ENCODE assay signal across 26 cellular contexts in the genomic region with DNA sequence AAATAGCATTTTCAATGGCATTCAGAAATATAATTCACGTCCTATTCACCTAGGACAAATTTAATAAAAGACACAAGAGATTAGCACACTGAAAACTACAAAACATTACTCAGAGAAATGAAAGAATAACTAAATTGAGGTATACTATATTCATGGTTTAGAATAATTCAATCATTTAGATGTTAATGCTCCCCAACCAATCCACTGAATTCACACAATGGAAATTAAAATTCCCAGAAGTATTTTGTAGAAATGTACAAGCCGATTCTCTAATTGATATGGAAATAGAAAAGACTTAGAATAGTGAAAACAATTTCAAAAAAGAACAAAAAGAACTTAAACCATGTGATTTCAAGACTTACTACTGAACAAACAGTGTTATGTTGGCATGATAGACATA.
DNase-seq lines count a peak whose midpoint lies in the region; ATAC-seq and TF ChIP-seq lines count a peak whose summit lies in the region.
"Had no signal": no experiment of that assay in that cellular context is flagged by ENCODE, and none has a peak within 500 bp of the region (broad histone marks: within the 10 kb centered on the region; RNA-seq: fewer than 3 reads in every experiment).

No MANE protein-coding gene starts in this region.

- POLR2A ChIA-PET in WTC11 (lab: Charles Lee): interaction anchor here (0.7 kb wide), 1 partner anchor 903 kb away, joined by 7 read pairs; no protein-coding TSS in a partner anchor

- ATAC-seq in activated naive CD8-positive, alpha-beta T cell treated with anti-CD3 and anti-CD28 coated beads, Interleukin-2, amount 50 U/mL, for 24 hours: no peak
- no peak for ATAC-seq in WTC11
- no peak for ATAC-seq in activated naive CD4-positive, alpha-beta T cell treated with anti-CD3 and anti-CD28 coated beads, Interleukin-2, amount 50 U/mL, for 72 hours
- ATAC-seq: A549; CD8-positive, alpha-beta T cell had no signal

- H3K36me3 Mint-ChIP-seq in activated naive CD8-positive, alpha-beta T cell: peaks cover 20% of the 10 kb centered on the region
- H3K36me3 Mint-ChIP-seq in activated naive CD8-positive, alpha-beta T cell treated with anti-CD3 and anti-CD28 coated beads, Interleukin-2, amount 50 U/mL, for 24 hours (ENCODE audit: low read depth): peaks cover 51% of the 10 kb centered on the region
- peaks cover 12% of the 10 kb centered on the region for H3K36me3 Mint-ChIP-seq in WTC11
- H3K36me3 Mint-ChIP-seq in activated naive CD4-positive, alpha-beta T cell treated with anti-CD3 and anti-CD28 coated beads, Interleukin-2, amount 50 U/mL, for 72 hours: peaks cover 4 to 26% of the 10 kb centered on the region in 2 donors

- H3K9me3 Mint-ChIP-seq in activated naive CD8-positive, alpha-beta T cell (ENCODE audit: low read depth): peaks cover 16% of the 10 kb centered on the region
- H3K9me3 Mint-ChIP-seq in activated naive CD8-positive, alpha-beta T cell treated with anti-CD3 and anti-CD28 coated beads, Interleukin-2, amount 50 U/mL, for 24 hours: peaks cover 25% of the 10 kb centered on the region
- peaks cover 17% of the 10 kb centered on the region for H3K9me3 Mint-ChIP-seq in WTC11
- peaks cover 9 to 23% of the 10 kb centered on the region in 2 donors for H3K9me3 Mint-ChIP-seq in activated naive CD4-positive, alpha-beta T cell treated with anti-CD3 and anti-CD28 coated beads, Interleukin-2, amount 50 U/mL, for 72 hours

- CTCF ChIA-PET in WTC11 (lab: Charles Lee): no interaction called here

- DNase-seq in activated naive CD8-positive, alpha-beta T cell treated with anti-CD3 and anti-CD28 coated beads, Interleukin-2, amount 50 U/mL, for 24 hours: no peak
- DNase-seq in WTC11 (ENCODE audit: low spot score): no peak
- DNase-seq in activated naive CD4-positive, alpha-beta T cell treated with anti-CD3 and anti-CD28 coated beads, Interleukin-2, amount 50 U/mL, for 72 hours (ENCODE audit: low spot score in 2 of 2): no peak
- DNase-seq: 8988T; ACHN; BE2C; C1 segment of cervical spinal cord; Caco-2; Calu3; CD4-positive, alpha-beta memory T cell; CD4-positive, alpha-beta T cell; CD4-positive, CD25-positive, alpha-beta regulatory T cell; CD8-positive, alpha-beta memory T cell; CD8-positive, alpha-beta T cell; COR-L47; DMS 273 treated with DMSO at 0.1 percent for 48 hours; DMS153; DMS53; DMS79; DMS79 treated with DMSO at 0.1 percent for 48 hours; DND-41; EL had no signal

- peak overlapping the region; percentile 19 for H3K27ac Mint-ChIP-seq in activated naive CD8-positive, alpha-beta T cell
- H3K27ac Mint-ChIP-seq in activated naive CD8-positive, alpha-beta T cell treated with anti-CD3 and anti-CD28 coated beads, Interleukin-2, amount 50 U/mL, for 24 hours: no peak overlapping the region
- 0 out of 2 replicates have a peak overlapping the region, but pooled peaks have one; percentile 43 for H3K27ac Mint-ChIP-seq in WTC11
- no peak overlapping the region for H3K27ac Mint-ChIP-seq in activated naive CD4-positive, alpha-beta T cell treated with anti-CD3 and anti-CD28 coated beads, Interleukin-2, amount 50 U/mL, for 72 hours
- H3K27ac Mint-ChIP-seq: B cell; CD14-positive monocyte; CD4-positive, alpha-beta memory T cell; CD4-positive, alpha-beta T cell; CD4-positive, CD25-positive, alpha-beta regulatory T cell; CD8-positive, alpha-beta T cell had no signal

- no peak for TF ChIP-seq CTCF in WTC11 (IDR thresholded peaks at IDR 0.05)

- no peak overlapping the region for H3K4me3 Mint-ChIP-seq in activated naive CD8-positive, alpha-beta T cell
- no peak overlapping the region for H3K4me3 Mint-ChIP-seq in activated naive CD8-positive, alpha-beta T cell treated with anti-CD3 and anti-CD28 coated beads, Interleukin-2, amount 50 U/mL, for 24 hours
- H3K4me3 Mint-ChIP-seq in WTC11: no peak overlapping the region
- H3K4me3 Mint-ChIP-seq: B cell; CD14-positive monocyte; CD4-positive, alpha-beta memory T cell; CD4-positive, alpha-beta T cell; CD8-positive, alpha-beta memory T cell; CD8-positive, alpha-beta T cell had no signal

- peaks cover 18% of the 10 kb centered on the region for H3K4me1 Mint-ChIP-seq in activated naive CD8-positive, alpha-beta T cell (ENCODE audit: low read depth)
- H3K4me1 Mint-ChIP-seq in activated naive CD8-positive, alpha-beta T cell treated with anti-CD3 and anti-CD28 coated beads, Interleukin-2, amount 50 U/mL, for 24 hours: peaks cover 43% of the 10 kb centered on the region
- H3K4me1 Mint-ChIP-seq in WTC11: peaks cover 24% of the 10 kb centered on the region

- no peaks in the 10 kb centered on the region for H3K27me3 Mint-ChIP-seq in activated naive CD8-positive, alpha-beta T cell
- H3K27me3 Mint-ChIP-seq in activated naive CD8-positive, alpha-beta T cell treated with anti-CD3 and anti-CD28 coated beads, Interleukin-2, amount 50 U/mL, for 24 hours: no peaks in the 10 kb centered on the region
- no peaks in the 10 kb centered on the region for H3K27me3 Mint-ChIP-seq in WTC11 (ENCODE audit: low read depth)
- H3K27me3 Mint-ChIP-seq: B cell; CD4-positive, alpha-beta T cell; CD4-positive, CD25-positive, alpha-beta regulatory T cell; CD8-positive, alpha-beta memory T cell had no signal

TF ChIP-seq in WTC11, 78 proteins besides CTCF, POLR2A, EP300 and RAD21 (continues in another document):
- no peak for TF ChIP-seq NFYB (CRISPR knock-in tag; conservative IDR thresholded peaks at IDR 0.05; ENCODE audit: low read depth)
- TF ChIP-seq, protein P1, sequence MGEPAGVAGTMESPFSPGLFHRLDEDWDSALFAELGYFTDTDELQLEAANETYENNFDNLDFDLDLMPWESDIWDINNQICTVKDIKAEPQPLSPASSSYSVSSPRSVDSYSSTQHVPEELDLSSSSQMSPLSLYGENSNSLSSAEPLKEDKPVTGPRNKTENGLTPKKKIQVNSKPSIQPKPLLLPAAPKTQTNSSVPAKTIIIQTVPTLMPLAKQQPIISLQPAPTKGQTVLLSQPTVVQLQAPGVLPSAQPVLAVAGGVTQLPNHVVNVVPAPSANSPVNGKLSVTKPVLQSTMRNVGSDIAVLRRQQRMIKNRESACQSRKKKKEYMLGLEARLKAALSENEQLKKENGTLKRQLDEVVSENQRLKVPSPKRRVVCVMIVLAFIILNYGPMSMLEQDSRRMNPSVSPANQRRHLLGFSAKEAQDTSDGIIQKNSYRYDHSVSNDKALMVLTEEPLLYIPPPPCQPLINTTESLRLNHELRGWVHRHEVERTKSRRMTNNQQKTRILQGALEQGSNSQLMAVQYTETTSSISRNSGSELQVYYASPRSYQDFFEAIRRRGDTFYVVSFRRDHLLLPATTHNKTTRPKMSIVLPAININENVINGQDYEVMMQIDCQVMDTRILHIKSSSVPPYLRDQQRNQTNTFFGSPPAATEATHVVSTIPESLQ (CRISPR knock-in tag; IDR thresholded peaks at IDR 0.05): no peak
- TF ChIP-seq, protein P2, sequence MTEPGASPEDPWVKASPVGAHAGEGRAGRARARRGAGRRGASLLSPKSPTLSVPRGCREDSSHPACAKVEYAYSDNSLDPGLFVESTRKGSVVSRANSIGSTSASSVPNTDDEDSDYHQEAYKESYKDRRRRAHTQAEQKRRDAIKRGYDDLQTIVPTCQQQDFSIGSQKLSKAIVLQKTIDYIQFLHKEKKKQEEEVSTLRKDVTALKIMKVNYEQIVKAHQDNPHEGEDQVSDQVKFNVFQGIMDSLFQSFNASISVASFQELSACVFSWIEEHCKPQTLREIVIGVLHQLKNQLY (CRISPR knock-in tag; IDR thresholded peaks at IDR 0.05): no peak
- no peak for TF ChIP-seq GABPB1 (CRISPR knock-in tag; IDR thresholded peaks at IDR 0.05)
- TF ChIP-seq, protein P3, sequence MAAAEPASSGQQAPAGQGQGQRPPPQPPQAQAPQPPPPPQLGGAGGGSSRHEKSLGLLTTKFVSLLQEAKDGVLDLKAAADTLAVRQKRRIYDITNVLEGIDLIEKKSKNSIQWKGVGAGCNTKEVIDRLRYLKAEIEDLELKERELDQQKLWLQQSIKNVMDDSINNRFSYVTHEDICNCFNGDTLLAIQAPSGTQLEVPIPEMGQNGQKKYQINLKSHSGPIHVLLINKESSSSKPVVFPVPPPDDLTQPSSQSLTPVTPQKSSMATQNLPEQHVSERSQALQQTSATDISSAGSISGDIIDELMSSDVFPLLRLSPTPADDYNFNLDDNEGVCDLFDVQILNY (CRISPR knock-in tag; IDR thresholded peaks at IDR 0.05): no peak
- no peak for TF ChIP-seq PRRX2 (CRISPR knock-in tag; IDR thresholded peaks at IDR 0.05)
- TF ChIP-seq MXD4 (CRISPR knock-in tag; IDR thresholded peaks at IDR 0.05; ENCODE audit: borderline replicate concordance): no peak
- TF ChIP-seq, protein P4, sequence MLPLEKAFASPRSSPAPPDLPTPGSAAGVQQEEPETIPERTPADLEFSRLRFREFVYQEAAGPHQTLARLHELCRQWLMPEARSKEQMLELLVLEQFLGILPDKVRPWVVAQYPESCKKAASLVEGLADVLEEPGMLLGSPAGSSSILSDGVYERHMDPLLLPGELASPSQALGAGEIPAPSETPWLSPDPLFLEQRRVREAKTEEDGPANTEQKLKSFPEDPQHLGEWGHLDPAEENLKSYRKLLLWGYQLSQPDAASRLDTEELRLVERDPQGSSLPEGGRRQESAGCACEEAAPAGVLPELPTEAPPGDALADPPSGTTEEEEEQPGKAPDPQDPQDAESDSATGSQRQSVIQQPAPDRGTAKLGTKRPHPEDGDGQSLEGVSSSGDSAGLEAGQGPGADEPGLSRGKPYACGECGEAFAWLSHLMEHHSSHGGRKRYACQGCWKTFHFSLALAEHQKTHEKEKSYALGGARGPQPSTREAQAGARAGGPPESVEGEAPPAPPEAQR (CRISPR knock-in tag; IDR thresholded peaks at IDR 0.05): no peak
- TF ChIP-seq CREB1 (CRISPR knock-in tag; IDR thresholded peaks at IDR 0.05): no peak
- TF ChIP-seq, protein P5, sequence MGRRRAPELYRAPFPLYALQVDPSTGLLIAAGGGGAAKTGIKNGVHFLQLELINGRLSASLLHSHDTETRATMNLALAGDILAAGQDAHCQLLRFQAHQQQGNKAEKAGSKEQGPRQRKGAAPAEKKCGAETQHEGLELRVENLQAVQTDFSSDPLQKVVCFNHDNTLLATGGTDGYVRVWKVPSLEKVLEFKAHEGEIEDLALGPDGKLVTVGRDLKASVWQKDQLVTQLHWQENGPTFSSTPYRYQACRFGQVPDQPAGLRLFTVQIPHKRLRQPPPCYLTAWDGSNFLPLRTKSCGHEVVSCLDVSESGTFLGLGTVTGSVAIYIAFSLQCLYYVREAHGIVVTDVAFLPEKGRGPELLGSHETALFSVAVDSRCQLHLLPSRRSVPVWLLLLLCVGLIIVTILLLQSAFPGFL (CRISPR knock-in tag; IDR thresholded peaks at IDR 0.05; ENCODE audit: borderline replicate concordance): no peak
- no peak for TF ChIP-seq JAZF1 (CRISPR knock-in tag; IDR thresholded peaks at IDR 0.05)

Comparison
In these comparisons a context has a peak if more than half of its experiments do, and no peak if none do; other contexts are left out.
1. H3K27ac Mint-ChIP-seq: peak in activated naive CD8-positive, alpha-beta T cell (single experiment) and WTC11 (single experiment); none in activated naive CD8-positive, alpha-beta T cell treated with anti-CD3 and anti-CD28 coated beads, Interleukin-2, amount 50 U/mL, for 24 hours (single experiment) and activated naive CD4-positive, alpha-beta T cell treated with anti-CD3 and anti-CD28 coated beads, Interleukin-2, amount 50 U/mL, for 72 hours (0 of 2).